ENCODE assay signal across 21 cellular contexts in the genomic region with DNA sequence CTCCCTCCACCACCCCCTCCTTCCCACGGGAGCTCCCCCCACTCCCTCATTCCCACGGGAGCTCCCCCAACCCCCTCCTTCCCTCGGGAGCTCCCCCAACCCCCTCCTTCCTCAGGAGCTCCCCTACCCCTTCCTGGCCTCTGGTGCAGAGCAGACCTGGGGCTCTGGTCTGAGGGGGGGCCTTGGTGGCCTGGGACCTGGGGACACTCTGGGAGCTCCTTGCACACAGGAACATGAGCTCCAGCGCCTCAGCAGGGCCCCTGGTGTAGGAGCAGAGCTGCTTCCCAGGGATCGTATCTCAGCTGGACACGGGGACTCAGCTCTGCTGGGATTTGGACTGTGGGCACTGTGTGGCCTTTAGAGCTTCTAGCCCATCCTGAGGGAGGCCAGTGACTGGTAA. TPM values are rescaled to one million over a fixed set of nuclear protein-coding genes. Genes with fewer than 3 reads are reported as not detected.
DNase-seq lines count a peak whose midpoint lies in the region; ATAC-seq and TF ChIP-seq lines count a peak whose summit lies in the region.
"Had no signal": no experiment of that assay in that cellular context is flagged by ENCODE, and none has a peak within 500 bp of the region (broad histone marks: within the 10 kb centered on the region; RNA-seq: fewer than 3 reads in every experiment).

No MANE protein-coding gene starts in this region.

- intact Hi-C loops in CD14-positive monocyte (cut with micrococcal nuclease) = no loop called here

- no peak overlapping the region for H3K4me3 ChIP-seq in HEK293 (ENCODE audit: low read depth, low read length)
- no peak overlapping the region for H3K4me3 ChIP-seq in gastroesophageal sphincter
- H3K4me3 ChIP-seq: BLaER1, GM12878 had no signal

- CTCF ChIA-PET in HEK293 (lab: Yijun Ruan, JAX) = interaction anchor here (0.6 to 1.1 kb wide), 3 partner anchors 9 to 209 kb away, joined by 3 to 5 read pairs (median 3); no protein-coding TSS in a partner anchor

- peaks cover 0 to 10% (median 3%) of the 10 kb centered on the region in 3 donors for H3K27me3 Mint-ChIP-seq in CD14-positive monocyte (ENCODE audit: low read depth in 3 of 3)
- peaks cover 34% of the 10 kb centered on the region for H3K27me3 Mint-ChIP-seq in osteocyte (ENCODE audit: unreplicated experiment)
- H3K27me3 Mint-ChIP-seq: CD4-positive, alpha-beta T cell had no signal

- H3K9me3 ChIP-seq in HEK293 (ENCODE audit: control insufficient read depth, insufficient read depth, low read depth, low read length) (no peaks in the 10 kb centered on the region), gastroesophageal sphincter (no peaks in the 10 kb centered on the region)
- H3K9me3 ChIP-seq: BLaER1 had no signal

- no peaks in the 10 kb centered on the region for H3K4me1 Mint-ChIP-seq in CD14-positive monocyte
- peaks cover 32% of the 10 kb centered on the region for H3K4me1 Mint-ChIP-seq in osteocyte (ENCODE audit: unreplicated experiment)

- H3K27ac Mint-ChIP-seq in CD14-positive monocyte (no peak overlapping the region), osteocyte (ENCODE audit: unreplicated experiment) (no peak overlapping the region)
- H3K27ac Mint-ChIP-seq: CD4-positive, alpha-beta T cell had no signal

- no peak for TF ChIP-seq EP300 in gastroesophageal sphincter (IDR thresholded peaks at IDR 0.05)

- no peaks in the 10 kb centered on the region for H3K36me3 Mint-ChIP-seq in CD14-positive monocyte
- H3K36me3 Mint-ChIP-seq in osteocyte (ENCODE audit: unreplicated experiment) = no peaks in the 10 kb centered on the region

- H3K27ac ChIP-seq in HEK293 (ENCODE audit: extremely low read depth, low read depth, low read length) (no peak overlapping the region), gastroesophageal sphincter (no peak overlapping the region)
- H3K27ac ChIP-seq: BLaER1, KMS-11 had no signal

- 40% methylated on average over 1 of the region's 6 CpGs; no CpG with 5 or more reads in 1 of the 2 donors for WGBS in gastroesophageal sphincter (ENCODE audit: low coverage in 1 of 2), 2 donors

- TF ChIP-seq CTCF in CD14-positive monocyte (IDR thresholded peaks at IDR 0.05) = no peak
- TF ChIP-seq CTCF in HEK293 (tag by site-specific recombination; IDR thresholded peaks at IDR 0.05) = no peak
- TF ChIP-seq CTCF in osteocyte (IDR thresholded peaks at IDR 0.05) = no peak
- no peak for TF ChIP-seq CTCF in gastroesophageal sphincter (IDR thresholded peaks at IDR 0.05)

- H3K36me3 ChIP-seq in HEK293 (ENCODE audit: control insufficient read depth in 2 of 2, insufficient read depth in 1 of 2, low read length in 2 of 2) (no peaks in the 10 kb centered on the region), gastroesophageal sphincter (no peaks in the 10 kb centered on the region)
- H3K36me3 ChIP-seq: BLaER1 had no signal

- TF ChIP-seq POLR2A in gastroesophageal sphincter (IDR thresholded peaks at IDR 0.05) = no peak

- POLR2A ChIA-PET in HEK293 (lab: Yijun Ruan, JAX) = interaction anchor here (0.6 to 0.9 kb wide), 2 partner anchors 8 to 11 kb away, joined by 4 to 6 read pairs; no protein-coding TSS in a partner anchor

- ATAC-seq in gastroesophageal sphincter = no peak
- ATAC-seq: GM12878 had no signal

- DNase-seq in CD14-positive monocyte (ENCODE audit: low spot score) (peak; percentile 34), iPS-NIHi11 (ENCODE audit: low spot score) (peak; percentile 6), osteocyte (ENCODE audit: extremely low spot score, unreplicated experiment) (peak; percentile 71), anterior cingulate cortex (lab: John Stamatoyannopoulos, UW) (no peak), SHP77 (lab: John Stamatoyannopoulos, UW) (no peak)
- DNase-seq in effector CD8-positive, alpha-beta T cell (lab: John Stamatoyannopoulos, UW) = no peak
- DNase-seq: CD4-positive, alpha-beta T cell; IMR-90; MM.1S; NCI-H2081; NCI-H226; NCI-H510A; NCI-H69; SHP77 treated with DMSO at 0.1 percent for 48 hours had no signal

- H3K27me3 ChIP-seq in gastroesophageal sphincter = peaks cover 4% of the 10 kb centered on the region
- H3K27me3 ChIP-seq: BLaER1 had no signal

- H3K4me1 ChIP-seq in HEK293 (ENCODE audit: control insufficient read depth, insufficient read depth, low read length) = no peaks in the 10 kb centered on the region
- H3K4me1 ChIP-seq in gastroesophageal sphincter = peaks cover 0 to 21% (median 9%) of the 10 kb centered on the region in 3 donors
- H3K4me1 ChIP-seq: BLaER1 had no signal

- H3K9me3 Mint-ChIP-seq in CD14-positive monocyte (no peaks in the 10 kb centered on the region), osteocyte (ENCODE audit: unreplicated experiment) (peaks cover 5% of the 10 kb centered on the region)
- H3K9me3 Mint-ChIP-seq: CD4-positive, alpha-beta T cell had no signal

- no peak overlapping the region for H3K4me3 Mint-ChIP-seq in CD14-positive monocyte
- H3K4me3 Mint-ChIP-seq in osteocyte (ENCODE audit: unreplicated experiment) = no peak overlapping the region
- H3K4me3 Mint-ChIP-seq: CD4-positive, alpha-beta T cell had no signal

TF ChIP-seq in HEK293, 187 proteins besides CTCF, POLR2A, EP300 and RAD21:
- TF ChIP-seq ZNF146 (tag by site-specific recombination; IDR thresholded peaks at IDR 0.05) (no peak), ZFHX2 (tag by site-specific recombination; conservative IDR thresholded peaks at IDR 0.05) (0 out of 2 replicates have a peak, but pooled peaks have one; percentile 22), ZIC2 (tag by site-specific recombination; IDR thresholded peaks at IDR 0.05) (peak; percentile 31; the same call in 1 of the 2 replicates)
- TF ChIP-seq, protein P1, sequence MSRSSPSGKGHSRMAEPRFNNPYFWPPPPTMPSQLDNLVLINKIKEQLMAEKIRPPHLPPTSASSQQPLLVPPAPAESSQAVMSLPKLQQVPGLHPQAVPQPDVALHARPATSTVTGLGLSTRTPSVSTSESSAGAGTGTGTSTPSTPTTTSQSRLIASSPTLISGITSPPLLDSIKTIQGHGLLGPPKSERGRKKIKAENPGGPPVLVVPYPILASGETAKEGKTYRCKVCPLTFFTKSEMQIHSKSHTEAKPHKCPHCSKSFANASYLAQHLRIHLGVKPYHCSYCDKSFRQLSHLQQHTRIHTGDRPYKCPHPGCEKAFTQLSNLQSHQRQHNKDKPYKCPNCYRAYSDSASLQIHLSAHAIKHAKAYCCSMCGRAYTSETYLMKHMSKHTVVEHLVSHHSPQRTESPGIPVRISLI (tag by site-specific recombination; IDR thresholded peaks at IDR 0.05) = no peak
TF ChIP-seq in HEK293: peak in this region for 2.

RNA-seq across cellular contexts. Expression of a gene that starts 19.7 kb away (rescaled TPM):
- polyA plus RNA-seq in CD14-positive monocyte = not detected
- not detected in 2 replicates for total RNA-seq in osteocyte
- total RNA-seq in gastroesophageal sphincter = not detected
- total RNA-seq: A172; CD4-positive, alpha-beta T cell; GM12878; H4; IMR-90 had no signal
- polyA plus RNA-seq: GM12878, IMR-90 had no signal

Comparison
In these comparisons a context has a peak if more than half of its experiments do, and no peak if none do; other contexts are left out.
1. DNase-seq: peak in CD14-positive monocyte (single experiment), iPS-NIHi11 (single experiment) and osteocyte (single experiment); none in anterior cingulate cortex (0 of 58), SHP77 (0 of 2) and effector CD8-positive, alpha-beta T cell (single experiment).